In the genomic region with DNA sequence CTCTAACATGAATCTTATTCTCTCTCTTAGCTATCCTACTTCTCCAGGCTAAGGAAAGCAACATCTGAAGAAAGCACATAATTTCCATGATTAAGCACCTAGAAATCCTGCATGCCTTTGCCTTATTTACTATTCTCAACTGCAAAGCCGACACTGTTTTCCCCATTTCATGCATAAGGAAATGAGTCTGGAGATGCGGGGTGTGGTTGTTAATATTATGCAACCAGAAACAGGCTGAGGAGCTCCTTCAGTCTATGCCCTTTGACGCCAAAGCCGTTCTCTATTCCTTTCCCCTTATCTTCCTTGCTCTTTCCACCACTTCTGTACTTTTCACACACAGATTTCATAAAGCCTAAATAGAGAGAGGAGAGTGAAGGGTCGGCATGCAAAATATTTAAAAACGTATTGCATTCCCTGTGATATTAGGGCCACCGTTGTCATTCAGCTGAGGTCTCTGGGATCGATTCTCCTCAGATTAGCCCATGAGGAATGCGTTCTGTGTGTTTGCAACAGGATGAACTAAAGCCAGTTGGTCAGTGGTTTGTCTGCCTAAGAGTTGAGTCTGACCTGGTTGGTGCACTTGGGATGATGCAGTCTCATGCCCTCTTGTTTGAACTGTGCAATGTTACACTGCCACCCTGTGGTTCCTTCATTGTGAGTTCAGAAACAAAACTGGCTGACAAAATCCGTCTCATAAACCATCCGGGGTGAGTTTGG, we compare ENCODE assay signal across 8 cellular contexts. TPM values are rescaled to one million over a fixed set of nuclear protein-coding genes. Genes with fewer than 3 reads are reported as not detected.
DNase-seq lines count a peak whose midpoint lies in the region; ATAC-seq, FAIRE-seq and TF ChIP-seq lines count a peak whose summit lies in the region.

No MANE protein-coding gene starts in this region.

- H3K4me3 Mint-ChIP-seq in activated T-helper 1 cell treated with anti-CD3 and anti-CD28 coated beads, Interleukin-12 subunit alpha, Interleukin-12 subunit beta, Interleukin-2, Interleukin-4 antibody, amounts not matched to agents 30 ng/mL and 10 ng/mL and 1 ng/mL, durations not matched to agents 14 hours and 24 hours and 36 hours: no peak overlapping the region

- H3K79me2 ChIP-seq in Karpas-422 (ENCODE audit: low read length): no peaks in the 10 kb centered on the region
- H3K79me2 ChIP-seq in osteoblast (ENCODE audit: insufficient read depth, low read length): no peaks in the 10 kb centered on the region

- no peaks in the 10 kb centered on the region for H3K9me2 ChIP-seq in Karpas-422 (replicated peaks; ENCODE audit: insufficient read depth, low read length)

- no peak overlapping the region for H3K4me3 ChIP-seq in Karpas-422 (ENCODE audit: low read length)
- no peak overlapping the region for H3K4me3 ChIP-seq in fibroblast of villous mesenchyme (ENCODE audit: low read depth, low read length)
- peak overlapping the region; percentile 50 for H3K4me3 ChIP-seq in osteoblast (ENCODE audit: insufficient read depth, low read length)
- no peak overlapping the region for H3K4me3 ChIP-seq in transverse colon

- no peak overlapping the region for H3K9ac ChIP-seq in Karpas-422 (ENCODE audit: low read length)

- no peak overlapping the region for H3K27ac Mint-ChIP-seq in activated T-helper 1 cell treated with anti-CD3 and anti-CD28 coated beads, Interleukin-12 subunit alpha, Interleukin-12 subunit beta, Interleukin-2, Interleukin-4 antibody, amounts not matched to agents 30 ng/mL and 10 ng/mL and 1 ng/mL, durations not matched to agents 14 hours and 24 hours and 36 hours

- H4K20me1 ChIP-seq in Karpas-422 (ENCODE audit: insufficient read depth, low read depth, low read length) (no peaks in the 10 kb centered on the region), osteoblast (ENCODE audit: insufficient read depth, low read length) (no peaks in the 10 kb centered on the region)

- H3K27ac ChIP-seq in Karpas-422 (ENCODE audit: low read length) (no peak overlapping the region), osteoblast (ENCODE audit: low read depth, low read length) (peak overlapping the region; percentile 57), transverse colon (no peak overlapping the region)

- no peaks in the 10 kb centered on the region for H3K36me3 Mint-ChIP-seq in activated T-helper 1 cell treated with anti-CD3 and anti-CD28 coated beads, Interleukin-12 subunit alpha, Interleukin-12 subunit beta, Interleukin-2, Interleukin-4 antibody, amounts not matched to agents 30 ng/mL and 10 ng/mL and 1 ng/mL, durations not matched to agents 14 hours and 24 hours and 36 hours (ENCODE audit: low read depth)

- peak; percentile 77 for TF ChIP-seq CTCF in fibroblast of villous mesenchyme (IDR thresholded peaks at IDR 0.05; ENCODE audit: insufficient read depth, low read depth, low read length)
- TF ChIP-seq CTCF in osteoblast (IDR thresholded peaks at IDR 0.05; ENCODE audit: extremely low read depth, low read depth, low read length): peak; percentile 86
- TF ChIP-seq CTCF in transverse colon (IDR thresholded peaks at IDR 0.05): peak; percentile 63 to 80 (median 65)

- no peak for TF ChIP-seq POLR2A in transverse colon (IDR thresholded peaks at IDR 0.05)

- peak; percentile 65 for FAIRE-seq in RCC 7860 (lab: Jason Lieb, UNC)

- H3K9me3 ChIP-seq in Karpas-422 (ENCODE audit: low read length) (no peaks in the 10 kb centered on the region), osteoblast (ENCODE audit: low read depth, low read length) (no peaks in the 10 kb centered on the region), transverse colon (no peaks in the 10 kb centered on the region)

- intact Hi-C loops in activated T-helper 1 cell treated with anti-CD3 and anti-CD28 coated beads, Interleukin-12 subunit alpha, Interleukin-12 subunit beta, Interleukin-2, Interleukin-4 antibody, amounts not matched to agents 30 ng/mL and 10 ng/mL and 1 ng/mL, durations not matched to agents 14 hours and 24 hours and 36 hours (cut with micrococcal nuclease): loop anchor here (1.0 to 5.0 kb wide), 11 partner anchors 55 to 1288 kb away; no protein-coding TSS in a partner anchor
- intact Hi-C loops in transverse colon (cut with DNase I; ENCODE audit: low total_unique reads): loop anchor here (10.0 kb wide), 1 partner anchor 1285 kb away; no protein-coding TSS in a partner anchor

- H3K9me3 Mint-ChIP-seq in activated T-helper 1 cell treated with anti-CD3 and anti-CD28 coated beads, Interleukin-12 subunit alpha, Interleukin-12 subunit beta, Interleukin-2, Interleukin-4 antibody, amounts not matched to agents 30 ng/mL and 10 ng/mL and 1 ng/mL, durations not matched to agents 14 hours and 24 hours and 36 hours: peaks cover 3% of the 10 kb centered on the region

- H3K27me3 ChIP-seq in Karpas-422 (ENCODE audit: low read length) (no peaks in the 10 kb centered on the region), osteoblast (ENCODE audit: insufficient read depth, low read length) (no peaks in the 10 kb centered on the region), transverse colon (no peaks in the 10 kb centered on the region)

- DNase-seq in DMS79 (lab: John Stamatoyannopoulos, UW) (peak; percentile 7), Karpas-422 (peak; percentile 74), RCC 7860 (ENCODE audit: low spot score) (peak; percentile 66), fibroblast of villous mesenchyme (ENCODE audit: low read depth) (peak; percentile 85), osteoblast (ENCODE audit: insufficient read length, low spot score, missing footprints) (peak; percentile 86), transverse colon (peak; percentile 55)
- peak; percentile 40 for DNase-seq in activated T-helper 1 cell treated with anti-CD3 and anti-CD28 coated beads, Interleukin-12 subunit alpha, Interleukin-12 subunit beta, Interleukin-2, Interleukin-4 antibody, amounts not matched to agents 30 ng/mL and 10 ng/mL and 1 ng/mL, durations not matched to agents 14 hours and 24 hours and 36 hours (ENCODE audit: low spot score)

- no peak for TF ChIP-seq EP300 in transverse colon (IDR thresholded peaks at IDR 0.05; ENCODE audit: low read depth)

- H2AFZ ChIP-seq in Karpas-422 (ENCODE audit: low read length) (no peak overlapping the region), osteoblast (ENCODE audit: low read length) (peak overlapping the region; percentile 68)

- H3K27me3 Mint-ChIP-seq in activated T-helper 1 cell treated with anti-CD3 and anti-CD28 coated beads, Interleukin-12 subunit alpha, Interleukin-12 subunit beta, Interleukin-2, Interleukin-4 antibody, amounts not matched to agents 30 ng/mL and 10 ng/mL and 1 ng/mL, durations not matched to agents 14 hours and 24 hours and 36 hours (ENCODE audit: insufficient read depth): no peaks in the 10 kb centered on the region

- H3K4me2 ChIP-seq in Karpas-422 (ENCODE audit: low read depth, low read length, poor library complexity, severe bottlenecking) (no peak overlapping the region), osteoblast (ENCODE audit: insufficient read depth, low read length) (peak overlapping the region; percentile 80)

- H3K4me1 Mint-ChIP-seq in activated T-helper 1 cell treated with anti-CD3 and anti-CD28 coated beads, Interleukin-12 subunit alpha, Interleukin-12 subunit beta, Interleukin-2, Interleukin-4 antibody, amounts not matched to agents 30 ng/mL and 10 ng/mL and 1 ng/mL, durations not matched to agents 14 hours and 24 hours and 36 hours (ENCODE audit: low read depth): peaks cover 10% of the 10 kb centered on the region

- ATAC-seq in GM21619 (IDR thresholded peaks at IDR 0.05; ENCODE audit: unreplicated experiment): peak; percentile 82

- H3K4me1 ChIP-seq in Karpas-422 (ENCODE audit: low read length): no peaks in the 10 kb centered on the region
- H3K4me1 ChIP-seq in osteoblast (ENCODE audit: insufficient read depth, low read length): peaks cover 23% of the 10 kb centered on the region
- peaks cover 0 to 7% (median 0%) of the 10 kb centered on the region in 4 donors for H3K4me1 ChIP-seq in transverse colon

- H3K36me3 ChIP-seq in Karpas-422 (ENCODE audit: insufficient read depth, low read length) (no peaks in the 10 kb centered on the region), osteoblast (ENCODE audit: insufficient read depth, low read length) (no peaks in the 10 kb centered on the region), transverse colon (no peaks in the 10 kb centered on the region)

- in situ Hi-C loops in transverse colon (cut with MboI; ENCODE audit: low pct_ligation_motif_present in 1 of 4, low pct_unique_long_range_greater_than_20kb in 1 of 4, low sequenced_read_pairs in 3 of 4): loop anchor here (10.0 to 25.0 kb wide), 4 partner anchors 1265 to 1687 kb away; partner anchors contain the start of gene CCER1 (in 1 of the 4)

- 40 to 56% methylated on average over 5 to 11 of the region's 11 CpGs for WGBS in transverse colon (ENCODE audit: low coverage in 1 of 2), 2 donors

RNA-seq across cellular contexts. Expression of gene PLEKHG7, which starts 53.1 kb away (rescaled TPM):
- total RNA-seq in Karpas-422 (2014; rRNA removed; shearing (Covaris generic); ENCODE audit: low replicate concordance): not detected in 2 replicates
- total RNA-seq in activated T-helper 1 cell treated with anti-CD3 and anti-CD28 coated beads, Interleukin-12 subunit alpha, Interleukin-12 subunit beta, Interleukin-2, Interleukin-4 antibody, amounts not matched to agents 30 ng/mL and 10 ng/mL and 1 ng/mL, durations not matched to agents 14 hours and 24 hours and 36 hours: not detected in 2 replicates
- total RNA-seq in fibroblast of villous mesenchyme (not detected in 2 replicates), osteoblast (not detected in 2 replicates), transverse colon (1 to 10 TPM; 2.5 to 8.6 (median 4.3) TPM)

Comparison
In these comparisons a context has a peak if more than half of its experiments do, and no peak if none do; other contexts are left out.
1. DNase-seq: peak in every context shown above with its lines; median percentile 86 in osteoblast; 85 in fibroblast of villous mesenchyme; 74 in Karpas-422; 66 in RCC 7860; 55 in transverse colon; 40 in activated T-helper 1 cell treated with anti-CD3 and anti-CD28 coated beads, Interleukin-12 subunit alpha, Interleukin-12 subunit beta, Interleukin-2, Interleukin-4 antibody, amounts not matched to agents 30 ng/mL and 10 ng/mL and 1 ng/mL, durations not matched to agents 14 hours and 24 hours and 36 hours; 7 in DMS79.